17 cellular contexts compared by ENCODE assay signal in genomic region chr16:23420011-23420410, GRCh38. TPM values are rescaled to one million over a fixed set of nuclear protein-coding genes. Genes with fewer than 3 reads are reported as not detected.
DNase-seq lines count a peak whose midpoint lies in the region; TF ChIP-seq lines count a peak whose summit lies in the region.
"Had no signal": no experiment of that assay in that cellular context is flagged by ENCODE, and none has a peak within 500 bp of the region (broad histone marks: within the 10 kb centered on the region; RNA-seq: fewer than 3 reads in every experiment).

No MANE protein-coding gene starts in this region.

- TF ChIP-seq POLR2A in esophagus squamous epithelium (IDR thresholded peaks at IDR 0.05), result no peak

- no peaks in the 10 kb centered on the region for H3K9me3 ChIP-seq in WERI-Rb-1 (ENCODE audit: severe bottlenecking)
- H3K9me3 ChIP-seq in esophagus squamous epithelium, result no peaks in the 10 kb centered on the region
- H3K9me3 ChIP-seq: lower lobe of right lung, uterus had no signal

- H3K27ac Mint-ChIP-seq in nephron, result peak overlapping the region in 2 of 3 experiments; percentile 11 to 62
- H3K27ac Mint-ChIP-seq: activated CD4-positive, alpha-beta memory T cell treated with anti-CD3 and anti-CD28 coated beads for 36 hours had no signal

- no peak overlapping the region for H3K4me3 Mint-ChIP-seq in nephron
- H3K4me3 Mint-ChIP-seq: activated CD4-positive, alpha-beta memory T cell treated with anti-CD3 and anti-CD28 coated beads for 36 hours; CD4-positive, alpha-beta memory T cell had no signal

- DNase-seq in EH (ENCODE audit: low read depth) (peak; percentile 62), WERI-Rb-1 (no peak), esophagus squamous epithelium (lab: John Stamatoyannopoulos, UW) (no peak), NCI-H446 (lab: John Stamatoyannopoulos, UW) (no peak), pons (ENCODE audit: low spot score) (no peak), AML-193 (lab: John Stamatoyannopoulos, UW) (no peak), NCI-H226 (no peak)
- DNase-seq: activated CD4-positive, alpha-beta memory T cell treated with anti-CD3 and anti-CD28 coated beads for 36 hours; CD4-positive, alpha-beta memory T cell; lower lobe of right lung; NCI-H1930; NCI-H345; occipital lobe; uterus had no signal

- H3K36me3 ChIP-seq in WERI-Rb-1, result peaks cover 5% of the 10 kb centered on the region; the same call in 1 of the 2 replicates
- peaks cover 8 to 48% (median 12%) of the 10 kb centered on the region in 3 donors for H3K36me3 ChIP-seq in esophagus squamous epithelium
- H3K36me3 ChIP-seq: uterus had no signal

- intact Hi-C loops in esophagus squamous epithelium (cut with DNase I), result no loop called here

- no peak for TF ChIP-seq CTCF in WERI-Rb-1 (IDR thresholded peaks at IDR 0.05; ENCODE audit: low read depth, low read length)
- no peak for TF ChIP-seq CTCF in esophagus squamous epithelium (IDR thresholded peaks at IDR 0.05)
- no peak for TF ChIP-seq CTCF in nephron (IDR thresholded peaks at IDR 0.05; ENCODE audit: unreplicated experiment in 3 of 3)

- no peaks in the 10 kb centered on the region for H3K27me3 ChIP-seq in WERI-Rb-1 (ENCODE audit: insufficient read depth, low read depth, severe bottlenecking)
- no peaks in the 10 kb centered on the region for H3K27me3 ChIP-seq in esophagus squamous epithelium
- H3K27me3 ChIP-seq: uterus had no signal

- H3K4me1 ChIP-seq in esophagus squamous epithelium, result peaks cover 17 to 31% (median 20%) of the 10 kb centered on the region in 3 donors
- H3K4me1 ChIP-seq: uterus had no signal

- no peak overlapping the region for H3K4me3 ChIP-seq in WERI-Rb-1 (ENCODE audit: low read depth, low read length)
- no peak overlapping the region for H3K4me3 ChIP-seq in esophagus squamous epithelium
- H3K4me3 ChIP-seq: lower lobe of right lung, uterus had no signal

- peak overlapping the region; percentile 52; the same call in 1 of the 2 replicates for H3K27ac ChIP-seq in WERI-Rb-1
- H3K27ac ChIP-seq in esophagus squamous epithelium, result peak overlapping the region in 3 of 4 donors; percentile 38 to 57 (median 38)
- H3K27ac ChIP-seq: KMS-11, lower lobe of right lung, uterus, VCaP had no signal

- H3K9me3 Mint-ChIP-seq in nephron, result no peaks in the 10 kb centered on the region
- H3K9me3 Mint-ChIP-seq: activated CD4-positive, alpha-beta memory T cell treated with anti-CD3 and anti-CD28 coated beads for 36 hours; CD4-positive, alpha-beta memory T cell had no signal

- peaks cover 12% of the 10 kb centered on the region for H3K4me1 Mint-ChIP-seq in nephron
- H3K4me1 Mint-ChIP-seq: CD4-positive, alpha-beta memory T cell had no signal

- H3K36me3 Mint-ChIP-seq in nephron (ENCODE audit: low read depth), result peaks cover 34% of the 10 kb centered on the region

- no peaks in the 10 kb centered on the region for H3K27me3 Mint-ChIP-seq in nephron (ENCODE audit: low read depth)
- H3K27me3 Mint-ChIP-seq: activated CD4-positive, alpha-beta memory T cell treated with anti-CD3 and anti-CD28 coated beads for 36 hours; CD4-positive, alpha-beta memory T cell had no signal

- 73 to 80% methylated on average over 5 of the region's 5 CpGs for WGBS in esophagus squamous epithelium, 2 donors

RNA-seq across cellular contexts. Expression of gene COG7, which starts 33.0 kb away (rescaled TPM):
- total RNA-seq in esophagus squamous epithelium, result 10 to 100 TPM; 10.4 to 17.6 (median 15.3) TPM
